1 cellular context compared by ENCODE assay signal in genomic region chr17:28371245-28372202, GRCh38.
TF ChIP-seq lines count a peak whose summit lies in the region.

SARM1 (plus strand) TSS chr17:28371694; CDS start chr17:28372033, 339 bp downstream.

TF ChIP-seq in A549, 52 proteins besides CTCF, POLR2A, EP300 and RAD21 (continued from another document):
- TF ChIP-seq REST (IDR thresholded peaks at IDR 0.05), result no peak
